In genomic region chr16:2155091-2156024, GRCh38 we compare ENCODE assay signal across 1 cellular context.
TF ChIP-seq lines count a peak whose summit lies in the region.

Gene TRAF7, plus strand, starts transcription at chr16:2155782. Its CDS starts 8,139 bp downstream, at chr16:2163921.

TF ChIP-seq in HepG2, 621 proteins besides CTCF, POLR2A, EP300 and RAD21 (continued from another document and continues in another):
- TF ChIP-seq, protein P1, sequence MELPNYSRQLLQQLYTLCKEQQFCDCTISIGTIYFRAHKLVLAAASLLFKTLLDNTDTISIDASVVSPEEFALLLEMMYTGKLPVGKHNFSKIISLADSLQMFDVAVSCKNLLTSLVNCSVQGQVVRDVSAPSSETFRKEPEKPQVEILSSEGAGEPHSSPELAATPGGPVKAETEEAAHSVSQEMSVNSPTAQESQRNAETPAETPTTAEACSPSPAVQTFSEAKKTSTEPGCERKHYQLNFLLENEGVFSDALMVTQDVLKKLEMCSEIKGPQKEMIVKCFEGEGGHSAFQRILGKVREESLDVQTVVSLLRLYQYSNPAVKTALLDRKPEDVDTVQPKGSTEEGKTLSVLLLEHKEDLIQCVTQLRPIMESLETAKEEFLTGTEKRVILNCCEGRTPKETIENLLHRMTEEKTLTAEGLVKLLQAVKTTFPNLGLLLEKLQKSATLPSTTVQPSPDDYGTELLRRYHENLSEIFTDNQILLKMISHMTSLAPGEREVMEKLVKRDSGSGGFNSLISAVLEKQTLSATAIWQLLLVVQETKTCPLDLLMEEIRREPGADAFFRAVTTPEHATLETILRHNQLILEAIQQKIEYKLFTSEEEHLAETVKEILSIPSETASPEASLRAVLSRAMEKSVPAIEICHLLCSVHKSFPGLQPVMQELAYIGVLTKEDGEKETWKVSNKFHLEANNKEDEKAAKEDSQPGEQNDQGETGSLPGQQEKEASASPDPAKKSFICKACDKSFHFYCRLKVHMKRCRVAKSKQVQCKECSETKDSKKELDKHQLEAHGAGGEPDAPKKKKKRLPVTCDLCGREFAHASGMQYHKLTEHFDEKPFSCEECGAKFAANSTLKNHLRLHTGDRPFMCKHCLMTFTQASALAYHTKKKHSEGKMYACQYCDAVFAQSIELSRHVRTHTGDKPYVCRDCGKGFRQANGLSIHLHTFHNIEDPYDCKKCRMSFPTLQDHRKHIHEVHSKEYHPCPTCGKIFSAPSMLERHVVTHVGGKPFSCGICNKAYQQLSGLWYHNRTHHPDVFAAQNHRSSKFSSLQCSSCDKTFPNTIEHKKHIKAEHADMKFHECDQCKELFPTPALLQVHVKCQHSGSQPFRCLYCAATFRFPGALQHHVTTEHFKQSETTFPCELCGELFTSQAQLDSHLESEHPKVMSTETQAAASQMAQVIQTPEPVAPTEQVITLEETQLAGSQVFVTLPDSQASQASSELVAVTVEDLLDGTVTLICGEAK (IDR thresholded peaks at IDR 0.05): peak; percentile 59
- TF ChIP-seq, protein P1 (CRISPR knock-in tag; IDR thresholded peaks at IDR 0.05): peak; percentile 68
- TF ChIP-seq ZNF841 (CRISPR knock-in tag; IDR thresholded peaks at IDR 0.05; ENCODE audit: borderline replicate concordance): no peak
- TF ChIP-seq ZBTB34 (CRISPR knock-in tag; IDR thresholded peaks at IDR 0.05): no peak; the same call in 1 of the 2 replicates
- no peak; the same call in 1 of the 2 replicates for TF ChIP-seq ZZZ3 (CRISPR knock-in tag; IDR thresholded peaks at IDR 0.05; ENCODE audit: borderline replicate concordance)
- TF ChIP-seq ZNF124 (CRISPR knock-in tag; IDR thresholded peaks at IDR 0.05): peak; percentile 53
- TF ChIP-seq, protein P2, sequence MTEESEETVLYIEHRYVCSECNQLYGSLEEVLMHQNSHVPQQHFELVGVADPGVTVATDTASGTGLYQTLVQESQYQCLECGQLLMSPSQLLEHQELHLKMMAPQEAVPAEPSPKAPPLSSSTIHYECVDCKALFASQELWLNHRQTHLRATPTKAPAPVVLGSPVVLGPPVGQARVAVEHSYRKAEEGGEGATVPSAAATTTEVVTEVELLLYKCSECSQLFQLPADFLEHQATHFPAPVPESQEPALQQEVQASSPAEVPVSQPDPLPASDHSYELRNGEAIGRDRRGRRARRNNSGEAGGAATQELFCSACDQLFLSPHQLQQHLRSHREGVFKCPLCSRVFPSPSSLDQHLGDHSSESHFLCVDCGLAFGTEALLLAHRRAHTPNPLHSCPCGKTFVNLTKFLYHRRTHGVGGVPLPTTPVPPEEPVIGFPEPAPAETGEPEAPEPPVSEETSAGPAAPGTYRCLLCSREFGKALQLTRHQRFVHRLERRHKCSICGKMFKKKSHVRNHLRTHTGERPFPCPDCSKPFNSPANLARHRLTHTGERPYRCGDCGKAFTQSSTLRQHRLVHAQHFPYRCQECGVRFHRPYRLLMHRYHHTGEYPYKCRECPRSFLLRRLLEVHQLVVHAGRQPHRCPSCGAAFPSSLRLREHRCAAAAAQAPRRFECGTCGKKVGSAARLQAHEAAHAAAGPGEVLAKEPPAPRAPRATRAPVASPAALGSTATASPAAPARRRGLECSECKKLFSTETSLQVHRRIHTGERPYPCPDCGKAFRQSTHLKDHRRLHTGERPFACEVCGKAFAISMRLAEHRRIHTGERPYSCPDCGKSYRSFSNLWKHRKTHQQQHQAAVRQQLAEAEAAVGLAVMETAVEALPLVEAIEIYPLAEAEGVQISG (CRISPR knock-in tag; IDR thresholded peaks at IDR 0.05): peak; percentile 89
- peak; percentile 56 for TF ChIP-seq ZBTB14 (CRISPR knock-in tag; IDR thresholded peaks at IDR 0.05)
- TF ChIP-seq ZNF83 (CRISPR knock-in tag; IDR thresholded peaks at IDR 0.05; ENCODE audit: borderline replicate concordance): no peak
- peak; percentile 95 for TF ChIP-seq RBFOX2 (IDR thresholded peaks at IDR 0.05; ENCODE audit: low read depth, low read length)
- TF ChIP-seq, protein P3, sequence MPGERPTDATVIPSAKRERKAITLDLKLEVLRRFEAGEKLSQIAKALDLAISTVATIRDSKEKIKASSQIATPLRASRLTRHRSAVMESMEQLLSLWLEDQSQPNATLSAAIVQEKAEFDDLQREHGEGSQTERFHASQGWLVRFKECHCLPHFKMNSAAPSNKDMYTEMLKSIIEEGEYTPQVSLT (CRISPR knock-in tag; IDR thresholded peaks at IDR 0.05; ENCODE audit: borderline replicate concordance, low read depth): no peak
- TF ChIP-seq ZNF75D (CRISPR knock-in tag; IDR thresholded peaks at IDR 0.05; ENCODE audit: borderline replicate concordance): no peak
- TF ChIP-seq, protein P4, sequence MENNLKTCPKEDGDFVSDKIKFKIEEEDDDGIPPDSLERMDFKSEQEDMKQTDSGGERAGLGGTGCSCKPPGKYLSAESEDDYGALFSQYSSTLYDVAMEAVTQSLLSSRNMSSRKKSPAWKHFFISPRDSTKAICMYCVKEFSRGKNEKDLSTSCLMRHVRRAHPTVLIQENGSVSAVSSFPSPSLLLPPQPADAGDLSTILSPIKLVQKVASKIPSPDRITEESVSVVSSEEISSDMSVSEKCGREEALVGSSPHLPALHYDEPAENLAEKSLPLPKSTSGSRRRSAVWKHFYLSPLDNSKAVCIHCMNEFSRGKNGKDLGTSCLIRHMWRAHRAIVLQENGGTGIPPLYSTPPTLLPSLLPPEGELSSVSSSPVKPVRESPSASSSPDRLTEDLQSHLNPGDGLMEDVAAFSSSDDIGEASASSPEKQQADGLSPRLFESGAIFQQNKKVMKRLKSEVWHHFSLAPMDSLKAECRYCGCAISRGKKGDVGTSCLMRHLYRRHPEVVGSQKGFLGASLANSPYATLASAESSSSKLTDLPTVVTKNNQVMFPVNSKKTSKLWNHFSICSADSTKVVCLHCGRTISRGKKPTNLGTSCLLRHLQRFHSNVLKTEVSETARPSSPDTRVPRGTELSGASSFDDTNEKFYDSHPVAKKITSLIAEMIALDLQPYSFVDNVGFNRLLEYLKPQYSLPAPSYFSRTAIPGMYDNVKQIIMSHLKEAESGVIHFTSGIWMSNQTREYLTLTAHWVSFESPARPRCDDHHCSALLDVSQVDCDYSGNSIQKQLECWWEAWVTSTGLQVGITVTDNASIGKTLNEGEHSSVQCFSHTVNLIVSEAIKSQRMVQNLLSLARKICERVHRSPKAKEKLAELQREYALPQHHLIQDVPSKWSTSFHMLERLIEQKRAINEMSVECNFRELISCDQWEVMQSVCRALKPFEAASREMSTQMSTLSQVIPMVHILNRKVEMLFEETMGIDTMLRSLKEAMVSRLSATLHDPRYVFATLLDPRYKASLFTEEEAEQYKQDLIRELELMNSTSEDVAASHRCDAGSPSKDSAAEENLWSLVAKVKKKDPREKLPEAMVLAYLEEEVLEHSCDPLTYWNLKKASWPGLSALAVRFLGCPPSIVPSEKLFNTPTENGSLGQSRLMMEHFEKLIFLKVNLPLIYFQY (CRISPR knock-in tag; IDR thresholded peaks at IDR 0.05; ENCODE audit: borderline replicate concordance): peak; percentile 66; the same call in 1 of the 2 replicates
- TF ChIP-seq THRA (CRISPR knock-in tag; IDR thresholded peaks at IDR 0.05; ENCODE audit: borderline replicate concordance): peak; percentile 24
- no peak; the same call in 1 of the 2 replicates for TF ChIP-seq ZNF703 (CRISPR knock-in tag; IDR thresholded peaks at IDR 0.05; ENCODE audit: borderline replicate concordance)
- no peak for TF ChIP-seq NONO (IDR thresholded peaks at IDR 0.05)
- TF ChIP-seq NONO (CRISPR knock-in tag; conservative IDR thresholded peaks at IDR 0.05): peak; percentile 67; the same call in 1 of the 2 replicates
- TF ChIP-seq PITX1 (CRISPR knock-in tag; IDR thresholded peaks at IDR 0.05): peak; percentile 41; the same call in 1 of the 2 replicates
- TF ChIP-seq POLR2AphosphoS2 (IDR thresholded peaks at IDR 0.05; ENCODE audit: low read depth, low read length): peak; percentile 98
- peak; percentile 77 for TF ChIP-seq ZNF687 (CRISPR knock-in tag; IDR thresholded peaks at IDR 0.05)
- no peak for TF ChIP-seq CCAR2 (optimal IDR thresholded peaks at IDR 0.05; ENCODE audit: low read depth, low read length)
- no peak for TF ChIP-seq ADNP (CRISPR knock-in tag; IDR thresholded peaks at IDR 0.05)
- TF ChIP-seq ESRRA (CRISPR knock-in tag; IDR thresholded peaks at IDR 0.05; ENCODE audit: low read depth): peak; percentile 32; the same call in 1 of the 2 replicates
- peak; percentile 71 for TF ChIP-seq KMT2B (CRISPR knock-in tag; IDR thresholded peaks at IDR 0.05)
- no peak; the same call in 1 of the 2 replicates for TF ChIP-seq ZNF616 (CRISPR knock-in tag; IDR thresholded peaks at IDR 0.05; ENCODE audit: low read depth)
- TF ChIP-seq ZNF644 (CRISPR knock-in tag; IDR thresholded peaks at IDR 0.05; ENCODE audit: low read depth): no peak
- peak; percentile 93 for TF ChIP-seq DNMT3B (CRISPR knock-in tag; conservative IDR thresholded peaks at IDR 0.05)
- TF ChIP-seq ZNF30 (CRISPR knock-in tag; IDR thresholded peaks at IDR 0.05): no peak
- TF ChIP-seq NR3C1 (CRISPR knock-in tag; IDR thresholded peaks at IDR 0.05): no peak
- TF ChIP-seq ZNF335 (CRISPR knock-in tag; IDR thresholded peaks at IDR 0.05): no peak
- TF ChIP-seq KLF9 (CRISPR knock-in tag; IDR thresholded peaks at IDR 0.05; ENCODE audit: low read depth): 0 out of 2 replicates have a peak, but pooled peaks have one; percentile 70
- TF ChIP-seq HOXA5 (CRISPR knock-in tag; IDR thresholded peaks at IDR 0.05): peak; percentile 93
